33 cellular contexts compared by ENCODE assay signal in genomic region chr3:185896565-185896964, GRCh38.
"Had no signal": no experiment of that assay in that cellular context is flagged by ENCODE, and none has a peak within 500 bp of the region (broad histone marks: within the 10 kb centered on the region; RNA-seq: fewer than 3 reads in every experiment).

No MANE protein-coding gene starts in this region.

- H3K4me1 ChIP-seq: body of pancreas, breast epithelium, colonic mucosa had no signal

- H3K9me3 Mint-ChIP-seq: activated CD4-positive, alpha-beta T cell treated with anti-CD3 and anti-CD28 coated beads, Interleukin-2, amount 10 ng/mL, durations not matched to agents 24 days and 14 days; activated T-helper 17 cell treated with anti-CD3 and anti-CD28 coated beads, Interleukin-2, amount 50 U/mL, for 72 hours had no signal

- H3K27ac Mint-ChIP-seq: activated CD4-positive, alpha-beta T cell treated with anti-CD3 and anti-CD28 coated beads, Interleukin-2, amount 10 ng/mL, durations not matched to agents 24 days and 14 days; activated CD8-positive, alpha-beta T cell treated with anti-CD3 and anti-CD28 coated beads for 36 hours; activated naive CD8-positive, alpha-beta T cell treated with anti-CD3 and anti-CD28 coated beads, Interleukin-2, amount 10 ng/mL, durations not matched to agents 7 days and 5 days; activated T-cell treated with anti-CD3 and anti-CD28 coated beads, Interleukin-2, amount 50 U/mL, for 72 hours; activated T-helper 17 cell treated with anti-CD3 and anti-CD28 coated beads, Interleukin-2, amount 50 U/mL, for 72 hours had no signal

- H3K27me3 Mint-ChIP-seq: activated CD8-positive, alpha-beta T cell treated with anti-CD3 and anti-CD28 coated beads for 36 hours; activated naive CD4-positive, alpha-beta T cell treated with anti-CD3 and anti-CD28 coated beads, Interleukin-2, amount 50 U/mL, for 24 hours had no signal

- H3K36me3 ChIP-seq: breast epithelium, colonic mucosa, MG63, WERI-Rb-1 had no signal

- H3K4me3 Mint-ChIP-seq: activated CD4-positive, alpha-beta T cell treated with anti-CD3 and anti-CD28 coated beads, Interleukin-2, amount 10 ng/mL, durations not matched to agents 24 days and 14 days; activated CD8-positive, alpha-beta T cell treated with anti-CD3 and anti-CD28 coated beads for 36 hours; activated naive CD4-positive, alpha-beta T cell treated with anti-CD3 and anti-CD28 coated beads, Interleukin-2, amount 50 U/mL, for 24 hours; activated naive CD8-positive, alpha-beta T cell treated with anti-CD3 and anti-CD28 coated beads, Interleukin-2, amount 10 ng/mL, durations not matched to agents 7 days and 5 days; activated T-cell treated with anti-CD3 and anti-CD28 coated beads, Interleukin-2, amount 50 U/mL, for 72 hours; activated T-helper 17 cell treated with anti-CD3 and anti-CD28 coated beads, Interleukin-2, amount 50 U/mL, for 72 hours had no signal

- DNase-seq: activated CD4-positive, alpha-beta T cell treated with anti-CD3 and anti-CD28 coated beads, Interleukin-2, amount 10 ng/mL, durations not matched to agents 24 days and 14 days; activated CD4-positive, alpha-beta T cell treated with anti-CD3 and anti-CD28 coated beads, Interleukin-2, amount 50 U/mL, for 4 hours; activated CD8-positive, alpha-beta T cell treated with anti-CD3 and anti-CD28 coated beads for 36 hours; activated gamma-delta T cell; activated naive CD4-positive, alpha-beta T cell treated with Interleukin-2 at 50 U/mL for 16 hours; activated naive CD8-positive, alpha-beta T cell treated with anti-CD3 and anti-CD28 coated beads, Interleukin-2, amount 10 ng/mL, durations not matched to agents 7 days and 5 days; activated T-cell treated with anti-CD3 and anti-CD28 coated beads, Interleukin-2, amount 50 U/mL, for 1 hour; activated T-cell treated with anti-CD3 and anti-CD28 coated beads, Interleukin-2, amount 50 U/mL, for 72 hours; body of pancreas; central memory CD4-positive, alpha-beta T cell; colonic mucosa; Kasumi-1; MG63; NCI-H1048; NCI-H1105 treated with DMSO at 0.1 percent for 48 hours; NCI-H1436; NCI-H1694; NCI-H2029; NCI-H2227 treated with DMSO at 0.1 percent for 48 hours; NCI-H446 treated with DMSO at 0.1 percent for 48 hours; NCI-H524; NCI-H69; NCI-H82; NK-92 treated with Interleukin-12 subunit alpha and Interleukin-12 subunit beta, amount 100 ng/mL, for 24 hours; Right ventricle myocardium superior; SW 1271; T-helper 1 cell; T1000; WERI-Rb-1 had no signal

- H3K4me1 Mint-ChIP-seq: activated CD4-positive, alpha-beta T cell treated with anti-CD3 and anti-CD28 coated beads, Interleukin-2, amount 10 ng/mL, durations not matched to agents 24 days and 14 days; activated naive CD4-positive, alpha-beta T cell treated with anti-CD3 and anti-CD28 coated beads, Interleukin-2, amount 50 U/mL, for 24 hours; activated naive CD8-positive, alpha-beta T cell treated with anti-CD3 and anti-CD28 coated beads, Interleukin-2, amount 10 ng/mL, durations not matched to agents 7 days and 5 days; activated T-helper 17 cell treated with anti-CD3 and anti-CD28 coated beads, Interleukin-2, amount 50 U/mL, for 72 hours had no signal

- ATAC-seq: activated CD8-positive, alpha-beta T cell treated with anti-CD3 and anti-CD28 coated beads for 36 hours; activated T-cell treated with anti-CD3 and anti-CD28 coated beads, Interleukin-2, amount 50 U/mL, for 72 hours; activated T-helper 17 cell treated with anti-CD3 and anti-CD28 coated beads, Interleukin-2, amount 50 U/mL, for 72 hours; body of pancreas had no signal

- H3K4me3 ChIP-seq: body of pancreas, breast epithelium, colonic mucosa, MG63 had no signal

- H3K27ac ChIP-seq: body of pancreas, breast epithelium, colonic mucosa, WERI-Rb-1 had no signal

- H3K27me3 ChIP-seq: body of pancreas, breast epithelium, colonic mucosa, MG63 had no signal

- H3K9me3 ChIP-seq: body of pancreas, breast epithelium, colonic mucosa, MG63 had no signal

- FAIRE-seq: astrocyte had no signal
